8 cellular contexts compared by ENCODE assay signal in the genomic region with DNA sequence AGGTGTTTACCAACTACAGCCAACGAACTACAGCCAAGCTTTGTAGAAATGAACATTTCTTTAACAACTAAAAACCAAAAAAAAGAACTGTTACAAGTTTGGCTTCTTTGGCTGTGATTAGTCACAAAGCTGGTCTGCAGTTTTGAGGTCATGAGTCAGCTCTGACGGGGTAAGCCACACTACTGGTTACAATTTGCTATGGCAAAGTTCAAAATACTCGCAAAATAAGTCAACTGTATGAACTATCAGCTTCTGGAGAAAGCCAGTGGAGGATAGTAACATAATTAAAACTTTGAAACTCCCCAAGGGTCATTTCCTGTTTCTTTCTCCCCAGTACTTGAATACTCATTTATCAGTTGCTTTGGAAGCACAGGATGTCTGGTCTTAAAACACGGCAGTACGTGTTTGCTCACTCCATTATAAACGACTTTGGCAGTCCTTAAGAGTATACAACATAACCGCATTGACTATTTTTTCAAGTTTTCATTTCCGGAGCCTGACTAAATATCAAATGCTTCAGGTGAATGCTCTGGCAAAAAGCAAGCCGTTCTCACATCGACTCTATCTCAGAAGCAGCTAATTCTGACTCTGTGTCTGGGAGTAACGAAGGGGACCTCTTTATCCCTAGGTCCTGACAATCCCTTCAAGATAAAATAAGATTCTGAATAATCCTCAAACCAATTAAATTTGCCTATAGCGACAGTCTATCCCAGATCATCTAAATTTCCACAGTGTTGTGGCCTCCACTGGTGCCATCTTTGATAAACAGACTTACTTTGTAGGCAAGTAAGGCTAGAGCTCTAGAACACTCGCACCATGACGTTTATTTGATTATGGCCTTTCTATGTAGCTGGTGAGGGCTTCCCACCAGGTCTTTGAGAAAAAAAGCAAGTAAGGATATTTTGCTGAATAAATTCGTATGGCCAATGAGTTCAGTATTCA. TPM values are rescaled to one million over a fixed set of nuclear protein-coding genes. Genes with fewer than 3 reads are reported as not detected.
DNase-seq lines count a peak whose midpoint lies in the region; ATAC-seq and TF ChIP-seq lines count a peak whose summit lies in the region.

No MANE protein-coding gene starts in this region.

- peaks cover 0 to 24% of the 10 kb centered on the region in 2 experiments; a peak in 3 of 4 replicates for H3K79me1 ChIP-seq in IMR-90 (ENCODE audit: low read depth in 1 of 2, low read length in 2 of 2)

- H3K18ac ChIP-seq in IMR-90 (ENCODE audit: low read depth, low read length) = peak overlapping the region; percentile 100

- peak overlapping the region; percentile 99 for H3K56ac ChIP-seq in IMR-90 (ENCODE audit: extremely low read depth, insufficient read depth, low read length)

- H4K20me1 ChIP-seq in IMR-90 (ENCODE audit: insufficient read depth, low read length) = peaks cover 7% of the 10 kb centered on the region; the same call in 1 of the 2 replicates

- peak overlapping the region; percentile 89 to 96 for H4K8ac ChIP-seq in IMR-90 (ENCODE audit: low read depth in 2 of 2, low read length in 2 of 2)

- H3K27me3 ChIP-seq in IMR-90 (ENCODE audit: control insufficient read depth, insufficient read depth, low read length) = no peaks in the 10 kb centered on the region

- H3K4ac ChIP-seq in IMR-90 (ENCODE audit: low read depth, low read length) = peak overlapping the region; percentile 100

- peaks cover 17% of the 10 kb centered on the region for H3K4me1 ChIP-seq in IMR-90 (ENCODE audit: control insufficient read depth, insufficient read depth, low read length)

- dilution Hi-C loops in IMR-90 (cut with HindIII; ENCODE audit: low sequenced_read_pairs, unreplicated experiment) = no loop called here

- H3K27ac ChIP-seq in IMR-90 (ENCODE audit: insufficient read depth, low read length) = peak overlapping the region; percentile 90

- H4K5ac ChIP-seq in IMR-90 (ENCODE audit: low read depth, low read length) = peak overlapping the region; percentile 100

- H3K36me3 ChIP-seq in IMR-90 (ENCODE audit: control insufficient read depth, insufficient read depth, low read length) = no peaks in the 10 kb centered on the region

- peaks cover 8% of the 10 kb centered on the region; the same call in 1 of the 2 replicates for H3K9me1 ChIP-seq in IMR-90 (ENCODE audit: insufficient read depth, low read length)

- intact Hi-C loops in IMR-90 (cut with micrococcal nuclease) = loop anchor here (2.0 kb wide), 1 partner anchor 68 kb away; no protein-coding TSS in a partner anchor

- BruUV-seq in IMR-90 (replicated peaks; lab: Mats Ljungman, UMichigan) = TSS peak; percentile 99

- POLR2A ChIA-PET in AG04449 (lab: Yijun Ruan, JAX) (interaction anchor here (0.9 to 2.2 kb wide), 4 partner anchors 10 to 364 kb away, joined by 4 to 22 read pairs (median 4); partner anchors contain the start of gene PHLDA1), IMR-90 (lab: Charles Lee; ENCODE audit: unreplicated experiment) (interaction anchor here (0.6 to 0.7 kb wide), 2 partner anchors 25 to 62 kb away, joined by 3 read pairs; no protein-coding TSS in a partner anchor)

- peak overlapping the region; percentile 91 for H2BK5ac ChIP-seq in IMR-90 (ENCODE audit: low read depth, low read length, poor library complexity, severe bottlenecking)

- peak overlapping the region; percentile 97 for H4K91ac ChIP-seq in IMR-90 (ENCODE audit: insufficient read depth, low read depth, low read length)

- peak overlapping the region; percentile 100 for H3K14ac ChIP-seq in IMR-90 (replicated peaks; ENCODE audit: low read depth, low read length)

- in situ Hi-C loops in IMR-90 (cut with MboI; ENCODE audit: low sequenced_read_pairs) = loop anchor here (5.0 to 10.0 kb wide), 2 partner anchors 69 to 326 kb away; no protein-coding TSS in a partner anchor

- H2AFZ ChIP-seq in IMR-90 (replicated peaks; ENCODE audit: low read length, poor library complexity) = no peak overlapping the region

- WGBS in IMR-90 (ENCODE audit: extremely low coverage in 2 of 2, insufficient read length in 1 of 2), 2 experiments = 0% methylated on average over 3 of the region's 15 CpGs; no CpG with 5 or more reads in 1 of the 2 experiments

- no peaks in the 10 kb centered on the region for H3K9me3 ChIP-seq in IMR-90 (ENCODE audit: control insufficient read depth, insufficient read depth, low read length)

- ATAC-seq in GM19455 (IDR thresholded peaks at IDR 0.05; ENCODE audit: unreplicated experiment) = peak; percentile 65
- ATAC-seq in IMR-90 (ENCODE audit: low read depth) = peak; percentile 70

- H3K4me2 ChIP-seq in IMR-90 (ENCODE audit: low read depth, low read length) = peak overlapping the region; percentile 93

- CTCF ChIA-PET in AG04449 (lab: Yijun Ruan, JAX) (no interaction called here), IMR-90 (lab: Yijun Ruan, JAX) (interaction anchor here (0.6 to 1.2 kb wide), 2 partner anchors 74 to 623 kb away, joined by 3 to 4 read pairs; no protein-coding TSS in a partner anchor)

- peak; percentile 19 for TF ChIP-seq RAD21 in IMR-90 (IDR thresholded peaks at IDR 0.05; ENCODE audit: low read length)

- H2AK9ac ChIP-seq in IMR-90 (replicated peaks; ENCODE audit: low read depth, low read length, poor library complexity) = no peak overlapping the region

- peak overlapping the region; percentile 97 for H2AK5ac ChIP-seq in IMR-90 (ENCODE audit: low read depth, low read length)

- TF ChIP-seq CTCF in AG04449 (IDR thresholded peaks at IDR 0.05; ENCODE audit: insufficient read depth, low read length, missing control alignments) (no peak), IMR-90 (conservative IDR thresholded peaks at IDR 0.05; ENCODE audit: low read depth, low read length) (no peak), epithelial cell of esophagus (IDR thresholded peaks at IDR 0.05; ENCODE audit: insufficient read depth, low read depth, low read length, missing control alignments) (no peak), retinal pigment epithelial cell (conservative IDR thresholded peaks at IDR 0.05; ENCODE audit: low read depth, low read length) (no peak)

- DNase-seq in AG04449 (ENCODE audit: low read depth, low spot score) (peak; percentile 90), IMR-90 (peak; percentile 99), epithelial cell of esophagus (ENCODE audit: low read depth) (peak; percentile 92), retinal pigment epithelial cell (ENCODE audit: low read depth) (peak; percentile 95), GF-D8 (lab: John Stamatoyannopoulos, UW) (no peak), NCI-H345 (lab: John Stamatoyannopoulos, UW) (no peak)
- DNase-seq in activated CD4-positive, alpha-beta T cell treated with anti-CD3 and anti-CD28 coated beads for 48 hours = peak; percentile 80

- peak; percentile 72; the same call in 1 of the 2 replicates for TF ChIP-seq POLR2A in IMR-90 (IDR thresholded peaks at IDR 0.05; ENCODE audit: low read depth, low read length)

- H2BK120ac ChIP-seq in IMR-90 (ENCODE audit: low read depth, low read length) = peak overlapping the region; percentile 100

- H3K23ac ChIP-seq in IMR-90 (ENCODE audit: low read depth, low read length) = peak overlapping the region; percentile 99

- peak overlapping the region; percentile 87; the same call in 1 of the 2 replicates for H3K9ac ChIP-seq in IMR-90 (ENCODE audit: low read depth, low read length)

- peak overlapping the region; percentile 99 for H2BK20ac ChIP-seq in IMR-90 (ENCODE audit: low read depth, low read length)

- no peak overlapping the region for H3K4me3 ChIP-seq in AG04449 (ENCODE audit: low read depth, low read length)
- peak overlapping the region; percentile 16; the same call in 1 of the 2 replicates for H3K4me3 ChIP-seq in IMR-90 (ENCODE audit: insufficient read depth, low read depth, low read length)
- H3K4me3 ChIP-seq in epithelial cell of esophagus (ENCODE audit: low read length) = no peak overlapping the region
- no peak overlapping the region for H3K4me3 ChIP-seq in retinal pigment epithelial cell (ENCODE audit: low read length)

- peak overlapping the region; percentile 95; the same call in 2 of the 3 replicates for H2BK15ac ChIP-seq in IMR-90 (ENCODE audit: low read depth, low read length)

TF ChIP-seq in IMR-90, 13 proteins besides CTCF, POLR2A, EP300 and RAD21:
- TF ChIP-seq FOS (IDR thresholded peaks at IDR 0.05; ENCODE audit: low read depth, low read length) (peak; percentile 92), RCOR1 (IDR thresholded peaks at IDR 0.05; ENCODE audit: insufficient replicate concordance, low read length) (peak; percentile 17), BHLHE40 (IDR thresholded peaks at IDR 0.05; ENCODE audit: low read depth, low read length) (peak; percentile 28; the same call in 1 of the 2 replicates), MAZ (IDR thresholded peaks at IDR 0.05; ENCODE audit: borderline replicate concordance, low read depth, low read length) (0 out of 2 replicates have a peak, but pooled peaks have one; percentile 10), MAFK (IDR thresholded peaks at IDR 0.05; ENCODE audit: low read depth, low read length) (peak; percentile 53; the same call in 1 of the 2 replicates), NFE2L2 (IDR thresholded peaks at IDR 0.05; ENCODE audit: low read depth, low read length) (no peak; the same call in 1 of the 2 replicates)
TF ChIP-seq in IMR-90: peak in this region for 5.

RNA-seq across cellular contexts. Expression of gene PHLDA1, which starts 10.6 kb away (rescaled TPM):
- 27.8 and 47.8 TPM in 2 replicates for total RNA-seq in IMR-90 (2012; rRNA removed)
- polyA plus RNA-seq in IMR-90 (2012; rRNA removed) = 28.9 and 32.4 TPM in 2 replicates
- polyA plus RNA-seq in IMR-90 (2012; cell fraction: cytosol; rRNA removed) = 38.1 and 58.3 TPM in 2 replicates
- 63.4 and 81.1 TPM in 2 replicates for polyA plus RNA-seq in IMR-90 (2012; cell fraction: nucleus; rRNA removed; ENCODE audit: low replicate concordance)

Comparison
In these comparisons a context has a peak if more than half of its experiments do, and no peak if none do; other contexts are left out.
1. DNase-seq: peak in AG04449 (single experiment), IMR-90 (single experiment), activated CD4-positive, alpha-beta T cell treated with anti-CD3 and anti-CD28 coated beads for 48 hours (single experiment), epithelial cell of esophagus (single experiment) and retinal pigment epithelial cell (single experiment); none in GF-D8 (single experiment) and NCI-H345 (single experiment).